In the genomic region with DNA sequence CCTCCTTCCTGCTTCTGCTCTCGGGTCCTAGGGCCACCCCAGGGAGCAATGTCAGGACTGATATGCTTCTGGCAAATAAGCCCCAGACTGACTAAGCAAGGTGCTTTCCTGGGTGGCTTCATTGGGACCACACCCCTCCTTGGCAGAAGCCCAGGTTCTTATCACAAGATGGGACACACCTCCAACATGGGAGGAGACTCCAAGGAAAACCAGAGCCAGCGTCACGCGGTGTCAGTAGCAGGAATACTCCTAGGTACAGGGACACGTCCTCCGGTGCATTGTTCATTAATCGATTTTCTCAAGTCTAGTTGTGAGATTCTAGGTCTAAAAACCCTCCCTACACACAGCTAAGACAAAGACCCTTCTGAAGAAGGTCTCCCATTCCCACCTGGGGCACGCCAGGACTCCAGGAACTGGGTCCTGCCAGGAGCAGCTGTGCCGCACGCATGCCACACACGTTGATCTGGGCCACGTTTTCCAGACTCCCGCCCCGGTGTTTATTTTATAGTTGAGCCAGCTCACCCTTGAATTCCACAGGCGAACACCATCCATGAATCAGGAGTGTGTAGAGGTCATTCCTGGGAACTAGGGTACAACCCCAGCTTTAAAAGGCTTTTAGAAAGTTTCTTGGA, we compare ENCODE assay signal across 2 cellular contexts.
TF ChIP-seq lines count a peak whose summit lies in the region.

No MANE protein-coding gene starts in this region.

TF ChIP-seq in WTC11, 78 proteins besides CTCF, POLR2A, EP300 and RAD21:
- TF ChIP-seq RORB (CRISPR knock-in tag; IDR thresholded peaks at IDR 0.05): no peak
- no peak for TF ChIP-seq ZNF416 (CRISPR knock-in tag; IDR thresholded peaks at IDR 0.05)
- TF ChIP-seq, protein P1, sequence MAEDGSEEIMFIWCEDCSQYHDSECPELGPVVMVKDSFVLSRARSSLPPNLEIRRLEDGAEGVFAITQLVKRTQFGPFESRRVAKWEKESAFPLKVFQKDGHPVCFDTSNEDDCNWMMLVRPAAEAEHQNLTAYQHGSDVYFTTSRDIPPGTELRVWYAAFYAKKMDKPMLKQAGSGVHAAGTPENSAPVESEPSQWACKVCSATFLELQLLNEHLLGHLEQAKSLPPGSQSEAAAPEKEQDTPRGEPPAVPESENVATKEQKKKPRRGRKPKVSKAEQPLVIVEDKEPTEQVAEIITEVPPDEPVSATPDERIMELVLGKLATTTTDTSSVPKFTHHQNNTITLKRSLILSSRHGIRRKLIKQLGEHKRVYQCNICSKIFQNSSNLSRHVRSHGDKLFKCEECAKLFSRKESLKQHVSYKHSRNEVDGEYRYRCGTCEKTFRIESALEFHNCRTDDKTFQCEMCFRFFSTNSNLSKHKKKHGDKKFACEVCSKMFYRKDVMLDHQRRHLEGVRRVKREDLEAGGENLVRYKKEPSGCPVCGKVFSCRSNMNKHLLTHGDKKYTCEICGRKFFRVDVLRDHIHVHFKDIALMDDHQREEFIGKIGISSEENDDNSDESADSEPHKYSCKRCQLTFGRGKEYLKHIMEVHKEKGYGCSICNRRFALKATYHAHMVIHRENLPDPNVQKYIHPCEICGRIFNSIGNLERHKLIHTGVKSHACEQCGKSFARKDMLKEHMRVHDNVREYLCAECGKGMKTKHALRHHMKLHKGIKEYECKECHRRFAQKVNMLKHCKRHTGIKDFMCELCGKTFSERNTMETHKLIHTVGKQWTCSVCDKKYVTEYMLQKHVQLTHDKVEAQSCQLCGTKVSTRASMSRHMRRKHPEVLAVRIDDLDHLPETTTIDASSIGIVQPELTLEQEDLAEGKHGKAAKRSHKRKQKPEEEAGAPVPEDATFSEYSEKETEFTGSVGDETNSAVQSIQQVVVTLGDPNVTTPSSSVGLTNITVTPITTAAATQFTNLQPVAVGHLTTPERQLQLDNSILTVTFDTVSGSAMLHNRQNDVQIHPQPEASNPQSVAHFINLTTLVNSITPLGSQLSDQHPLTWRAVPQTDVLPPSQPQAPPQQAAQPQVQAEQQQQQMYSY (CRISPR knock-in tag; IDR thresholded peaks at IDR 0.05): peak; percentile 82
- TF ChIP-seq NFYB (CRISPR knock-in tag; conservative IDR thresholded peaks at IDR 0.05; ENCODE audit: low read depth): no peak
- no peak for TF ChIP-seq ZNF317 (CRISPR knock-in tag; IDR thresholded peaks at IDR 0.05; ENCODE audit: borderline replicate concordance, low read depth)

TF ChIP-seq in HepG2, 621 proteins besides CTCF, POLR2A, EP300 and RAD21 (continues in another document):
- 0 out of 2 replicates have a peak, but pooled peaks have one; percentile 65 for TF ChIP-seq RFX5 (IDR thresholded peaks at IDR 0.05; ENCODE audit: low read depth, low read length)
- no peak for TF ChIP-seq ZNF7 (CRISPR knock-in tag; IDR thresholded peaks at IDR 0.05)
- TF ChIP-seq NONO (IDR thresholded peaks at IDR 0.05): no peak
- TF ChIP-seq NONO (CRISPR knock-in tag; conservative IDR thresholded peaks at IDR 0.05): no peak
- TF ChIP-seq ATM (IDR thresholded peaks at IDR 0.05; ENCODE audit: borderline replicate concordance): no peak
- TF ChIP-seq ATF7-NPFF (CRISPR knock-in tag; IDR thresholded peaks at IDR 0.05; ENCODE audit: low read depth): no peak
- TF ChIP-seq ZFP90 (CRISPR knock-in tag; IDR thresholded peaks at IDR 0.05; ENCODE audit: borderline replicate concordance): no peak
- TF ChIP-seq, protein P1 (CRISPR knock-in tag; IDR thresholded peaks at IDR 0.05): peak; percentile 98
- no peak for TF ChIP-seq RXRB (CRISPR knock-in tag; IDR thresholded peaks at IDR 0.05; ENCODE audit: borderline replicate concordance)
- TF ChIP-seq ZNF800 (CRISPR knock-in tag; IDR thresholded peaks at IDR 0.05): 0 out of 2 replicates have a peak, but pooled peaks have one; percentile 42
- no peak for TF ChIP-seq WIZ (CRISPR knock-in tag; IDR thresholded peaks at IDR 0.05)
- TF ChIP-seq, protein P2, sequence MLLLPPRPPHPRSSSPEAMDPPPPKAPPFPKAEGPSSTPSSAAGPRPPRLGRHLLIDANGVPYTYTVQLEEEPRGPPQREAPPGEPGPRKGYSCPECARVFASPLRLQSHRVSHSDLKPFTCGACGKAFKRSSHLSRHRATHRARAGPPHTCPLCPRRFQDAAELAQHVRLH (CRISPR knock-in tag; IDR thresholded peaks at IDR 0.05; ENCODE audit: borderline replicate concordance, low read depth): no peak
- TF ChIP-seq NFYC (CRISPR knock-in tag; IDR thresholded peaks at IDR 0.05): no peak
- TF ChIP-seq PAX8 (CRISPR knock-in tag; IDR thresholded peaks at IDR 0.05; ENCODE audit: borderline replicate concordance): no peak
- no peak for TF ChIP-seq SOX5 (CRISPR knock-in tag; IDR thresholded peaks at IDR 0.05; ENCODE audit: borderline replicate concordance)
- no peak for TF ChIP-seq FOXO4 (CRISPR knock-in tag; conservative IDR thresholded peaks at IDR 0.05)
- peak; percentile 56; the same call in 1 of the 2 replicates for TF ChIP-seq HNRNPL (IDR thresholded peaks at IDR 0.05; ENCODE audit: low read depth, low read length)
- no peak for TF ChIP-seq ZNF101 (CRISPR knock-in tag; IDR thresholded peaks at IDR 0.05; ENCODE audit: borderline replicate concordance, low read depth)
- TF ChIP-seq KLF6 (CRISPR knock-in tag; IDR thresholded peaks at IDR 0.05): 0 out of 2 replicates have a peak, but pooled peaks have one; percentile 7
- peak; percentile 48 for TF ChIP-seq MAX (IDR thresholded peaks at IDR 0.05)
- TF ChIP-seq, protein P3, sequence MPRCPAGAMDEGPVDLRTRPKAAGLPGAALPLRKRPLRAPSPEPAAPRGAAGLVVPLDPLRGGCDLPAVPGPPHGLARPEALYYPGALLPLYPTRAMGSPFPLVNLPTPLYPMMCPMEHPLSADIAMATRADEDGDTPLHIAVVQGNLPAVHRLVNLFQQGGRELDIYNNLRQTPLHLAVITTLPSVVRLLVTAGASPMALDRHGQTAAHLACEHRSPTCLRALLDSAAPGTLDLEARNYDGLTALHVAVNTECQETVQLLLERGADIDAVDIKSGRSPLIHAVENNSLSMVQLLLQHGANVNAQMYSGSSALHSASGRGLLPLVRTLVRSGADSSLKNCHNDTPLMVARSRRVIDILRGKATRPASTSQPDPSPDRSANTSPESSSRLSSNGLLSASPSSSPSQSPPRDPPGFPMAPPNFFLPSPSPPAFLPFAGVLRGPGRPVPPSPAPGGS (CRISPR knock-in tag; IDR thresholded peaks at IDR 0.05): 0 out of 2 replicates have a peak, but pooled peaks have one; percentile 38
- no peak for TF ChIP-seq SETDB1 (CRISPR knock-in tag; IDR thresholded peaks at IDR 0.05; ENCODE audit: borderline replicate concordance)
- TF ChIP-seq NR3C1 (CRISPR knock-in tag; IDR thresholded peaks at IDR 0.05): no peak
- TF ChIP-seq CEBPG (CRISPR knock-in tag; IDR thresholded peaks at IDR 0.05): no peak
- TF ChIP-seq KDM1A (CRISPR knock-in tag; IDR thresholded peaks at IDR 0.05): no peak
- TF ChIP-seq NR2C2 (CRISPR knock-in tag; IDR thresholded peaks at IDR 0.05; ENCODE audit: borderline replicate concordance): no peak
- no peak for TF ChIP-seq ZNF747 (CRISPR knock-in tag; IDR thresholded peaks at IDR 0.05; ENCODE audit: borderline replicate concordance)
- TF ChIP-seq ZNF501 (CRISPR knock-in tag; IDR thresholded peaks at IDR 0.05): no peak
- TF ChIP-seq ZNF703 (CRISPR knock-in tag; IDR thresholded peaks at IDR 0.05; ENCODE audit: borderline replicate concordance): no peak
- no peak for TF ChIP-seq ZNF431 (CRISPR knock-in tag; IDR thresholded peaks at IDR 0.05; ENCODE audit: borderline replicate concordance, low read depth)
- no peak for TF ChIP-seq MTA3 (CRISPR knock-in tag; IDR thresholded peaks at IDR 0.05)
- no peak for TF ChIP-seq MED13 (CRISPR knock-in tag; IDR thresholded peaks at IDR 0.05)
- TF ChIP-seq, protein P4, sequence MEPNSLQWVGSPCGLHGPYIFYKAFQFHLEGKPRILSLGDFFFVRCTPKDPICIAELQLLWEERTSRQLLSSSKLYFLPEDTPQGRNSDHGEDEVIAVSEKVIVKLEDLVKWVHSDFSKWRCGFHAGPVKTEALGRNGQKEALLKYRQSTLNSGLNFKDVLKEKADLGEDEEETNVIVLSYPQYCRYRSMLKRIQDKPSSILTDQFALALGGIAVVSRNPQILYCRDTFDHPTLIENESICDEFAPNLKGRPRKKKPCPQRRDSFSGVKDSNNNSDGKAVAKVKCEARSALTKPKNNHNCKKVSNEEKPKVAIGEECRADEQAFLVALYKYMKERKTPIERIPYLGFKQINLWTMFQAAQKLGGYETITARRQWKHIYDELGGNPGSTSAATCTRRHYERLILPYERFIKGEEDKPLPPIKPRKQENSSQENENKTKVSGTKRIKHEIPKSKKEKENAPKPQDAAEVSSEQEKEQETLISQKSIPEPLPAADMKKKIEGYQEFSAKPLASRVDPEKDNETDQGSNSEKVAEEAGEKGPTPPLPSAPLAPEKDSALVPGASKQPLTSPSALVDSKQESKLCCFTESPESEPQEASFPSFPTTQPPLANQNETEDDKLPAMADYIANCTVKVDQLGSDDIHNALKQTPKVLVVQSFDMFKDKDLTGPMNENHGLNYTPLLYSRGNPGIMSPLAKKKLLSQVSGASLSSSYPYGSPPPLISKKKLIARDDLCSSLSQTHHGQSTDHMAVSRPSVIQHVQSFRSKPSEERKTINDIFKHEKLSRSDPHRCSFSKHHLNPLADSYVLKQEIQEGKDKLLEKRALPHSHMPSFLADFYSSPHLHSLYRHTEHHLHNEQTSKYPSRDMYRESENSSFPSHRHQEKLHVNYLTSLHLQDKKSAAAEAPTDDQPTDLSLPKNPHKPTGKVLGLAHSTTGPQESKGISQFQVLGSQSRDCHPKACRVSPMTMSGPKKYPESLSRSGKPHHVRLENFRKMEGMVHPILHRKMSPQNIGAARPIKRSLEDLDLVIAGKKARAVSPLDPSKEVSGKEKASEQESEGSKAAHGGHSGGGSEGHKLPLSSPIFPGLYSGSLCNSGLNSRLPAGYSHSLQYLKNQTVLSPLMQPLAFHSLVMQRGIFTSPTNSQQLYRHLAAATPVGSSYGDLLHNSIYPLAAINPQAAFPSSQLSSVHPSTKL (CRISPR knock-in tag; IDR thresholded peaks at IDR 0.05): peak; percentile 25; the same call in 1 of the 2 replicates
